In genomic region chr5:172422255-172422654, GRCh38 we compare ENCODE assay signal across 23 cellular contexts.
"Had no signal": no experiment of that assay in that cellular context is flagged by ENCODE, and none has a peak within 500 bp of the region (broad histone marks: within the 10 kb centered on the region; RNA-seq: fewer than 3 reads in every experiment).

No MANE protein-coding gene starts in this region.

- H3K27ac ChIP-seq: brain microvascular endothelial cell, neural progenitor cell had no signal

- H3K4me3 Mint-ChIP-seq: activated B cell treated with CpG ODN at 0.5 μM for 24 hours; activated naive CD4-positive, alpha-beta T cell treated with anti-CD3 and anti-CD28 coated beads for 36 hours; activated naive CD8-positive, alpha-beta T cell treated with anti-CD3 and anti-CD28 coated beads for 36 hours; central memory CD8-positive, alpha-beta T cell; natural killer cell; neural progenitor cell; T-helper 2 cell treated with Interferon-gamma antibody and Interleukin-4, amounts not matched to agents 5 μg/mL and 100 μg/mL, for 36 hours had no signal

- H3K9ac ChIP-seq: neural progenitor cell had no signal

- H3K4me3 ChIP-seq: ascending aorta, left ventricle myocardium inferior, lung, neural progenitor cell, right atrium auricular region, thyroid gland had no signal

- H3K36me3 Mint-ChIP-seq: activated naive CD8-positive, alpha-beta T cell treated with anti-CD3 and anti-CD28 coated beads for 36 hours; natural killer cell had no signal

- H3K9me3 Mint-ChIP-seq: activated B cell treated with CpG ODN at 0.5 μM for 24 hours; activated naive CD4-positive, alpha-beta T cell treated with anti-CD3 and anti-CD28 coated beads for 36 hours; activated naive CD8-positive, alpha-beta T cell treated with anti-CD3 and anti-CD28 coated beads for 36 hours; central memory CD8-positive, alpha-beta T cell; natural killer cell; neural progenitor cell; T-helper 2 cell treated with Interferon-gamma antibody and Interleukin-4, amounts not matched to agents 5 μg/mL and 100 μg/mL, for 36 hours had no signal

- DNase-seq: activated B cell treated with CpG ODN at 0.5 μM for 24 hours; activated CD8-positive, alpha-beta memory T cell treated with anti-CD3 and anti-CD28 coated beads for 24 hours; activated effector memory CD4-positive, alpha-beta T cell treated with anti-CD3 and anti-CD28 coated beads, Interleukin-2, amount 50 U/mL, for 16 hours; activated naive CD4-positive, alpha-beta T cell treated with anti-CD3 and anti-CD28 coated beads for 36 hours; activated naive CD8-positive, alpha-beta T cell treated with anti-CD3 and anti-CD28 coated beads for 36 hours; brain microvascular endothelial cell; dermis blood vessel endothelial cell; effector CD8-positive, alpha-beta T cell; foreskin fibroblast; left ventricle myocardium inferior; mesendoderm; natural killer cell; stimulated activated CD4-positive, alpha-beta T cell treated with anti-CD3 and anti-CD28 coated beads, Interleukin-15, amount 100 ng/mL, for 24 hours; stimulated activated CD4-positive, alpha-beta T cell treated with anti-CD3 and anti-CD28 coated beads, Interleukin-2, amount 100 ng/mL, for 24 hours; stimulated activated naive CD4-positive, alpha-beta T cell; T-helper 1 cell; thyroid gland had no signal

- H3K27me3 ChIP-seq: ascending aorta, brain microvascular endothelial cell, neural progenitor cell, right atrium auricular region, thyroid gland had no signal

- H3K4me1 Mint-ChIP-seq: activated B cell treated with CpG ODN at 0.5 μM for 24 hours; activated naive CD8-positive, alpha-beta T cell treated with anti-CD3 and anti-CD28 coated beads for 36 hours; natural killer cell had no signal

- H3K36me3 ChIP-seq: left ventricle myocardium inferior, neural progenitor cell, thyroid gland had no signal

- H3K27ac Mint-ChIP-seq: activated B cell treated with CpG ODN at 0.5 μM for 24 hours; activated naive CD4-positive, alpha-beta T cell treated with anti-CD3 and anti-CD28 coated beads for 36 hours; activated naive CD8-positive, alpha-beta T cell treated with anti-CD3 and anti-CD28 coated beads for 36 hours; natural killer cell; neural progenitor cell; T-helper 2 cell treated with Interferon-gamma antibody and Interleukin-4, amounts not matched to agents 5 μg/mL and 100 μg/mL, for 36 hours had no signal

- H3K27me3 Mint-ChIP-seq: activated naive CD8-positive, alpha-beta T cell treated with anti-CD3 and anti-CD28 coated beads for 36 hours had no signal

- ATAC-seq: natural killer cell had no signal

- H3K9me3 ChIP-seq: ascending aorta, left ventricle myocardium inferior, right atrium auricular region, thyroid gland had no signal
